11 cellular contexts compared by ENCODE assay signal in the genomic region with DNA sequence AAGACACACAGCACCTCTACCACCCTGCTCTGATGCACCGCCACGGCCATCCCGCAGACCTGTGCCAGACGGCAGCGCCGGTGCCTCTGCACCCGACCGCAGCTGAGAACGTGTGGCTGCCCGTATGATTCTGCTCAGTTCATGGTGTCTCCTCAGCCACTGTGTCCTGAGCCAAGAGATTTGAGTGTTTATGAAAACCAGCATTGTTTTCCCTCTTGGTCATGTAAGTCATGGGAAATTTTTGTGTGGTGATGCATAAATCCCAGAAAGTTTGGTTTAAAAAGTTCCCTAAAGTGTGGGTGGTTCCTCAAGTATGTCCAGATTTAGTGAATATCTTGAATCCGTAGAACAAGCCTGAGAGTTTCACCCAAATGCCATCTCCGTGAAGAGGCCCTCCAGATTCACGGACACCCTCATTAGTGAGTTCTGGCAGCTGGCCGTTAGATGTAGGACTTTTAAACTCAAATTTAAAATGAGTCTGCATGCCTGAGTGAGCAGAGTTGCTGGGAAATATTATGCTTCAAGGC. TPM values are rescaled to one million over a fixed set of nuclear protein-coding genes. Genes with fewer than 3 reads are reported as not detected.
DNase-seq lines count a peak whose midpoint lies in the region; ATAC-seq, FAIRE-seq and TF ChIP-seq lines count a peak whose summit lies in the region.
"Had no signal": no experiment of that assay in that cellular context is flagged by ENCODE, and none has a peak within 500 bp of the region (broad histone marks: within the 10 kb centered on the region; RNA-seq: fewer than 3 reads in every experiment).

No MANE protein-coding gene starts in this region.

- peak; percentile 95 for FAIRE-seq in keratinocyte (lab: Jason Lieb, UNC)
- FAIRE-seq: endothelial cell of umbilical vein had no signal

- dilution Hi-C loops in keratinocyte (cut with MboI; ENCODE audit: extremely low pct_ligation_motif_present, low sequenced_read_pairs) = no loop called here

- peak; percentile 93 for DNase-seq in GM04504 (ENCODE audit: low read depth)
- peak in 1 of 2 donors; percentile 82 for DNase-seq in breast epithelium (ENCODE audit: low spot score in 2 of 2)
- DNase-seq in keratinocyte (ENCODE audit: low read depth, low spot score) = peak; percentile 69
- no peak for DNase-seq in smooth muscle cell (lab: John Stamatoyannopoulos, UW; ENCODE audit: unreplicated experiment)
- DNase-seq in effector CD4-positive, alpha-beta T cell = no peak
- DNase-seq in SK-N-DZ (ENCODE audit: low spot score) = no peak
- no peak for DNase-seq in cerebellar cortex (ENCODE audit: low spot score)
- DNase-seq: PC-9; stimulated activated CD4-positive, alpha-beta T cell treated with anti-CD3 and anti-CD28 coated beads, Interleukin-15, amount 100 ng/mL, for 24 hours had no signal

- H3K4me3 ChIP-seq in breast epithelium (peak overlapping the region; percentile 24 to 56 (median 25)), keratinocyte (ENCODE audit: control insufficient read depth in 2 of 3, extremely low read depth in 1 of 3, insufficient read depth in 2 of 3, low read depth in 1 of 3, low read length in 3 of 3) (no peak overlapping the region), smooth muscle cell (peak overlapping the region; percentile 15)
- H3K4me3 ChIP-seq: PC-9 had no signal

- H3F3A ChIP-seq in smooth muscle cell (ENCODE audit: low read depth) = no peaks in the 10 kb centered on the region

- no peaks in the 10 kb centered on the region for H3K9me3 ChIP-seq in breast epithelium
- no peaks in the 10 kb centered on the region for H3K9me3 ChIP-seq in keratinocyte (ENCODE audit: control insufficient read depth, low read depth, low read length)
- H3K9me3 ChIP-seq in smooth muscle cell (replicated peaks; ENCODE audit: low read depth) = no peaks in the 10 kb centered on the region

- H3K27ac ChIP-seq in breast epithelium (peak overlapping the region; percentile 87 to 95), keratinocyte (ENCODE audit: control insufficient read depth, insufficient read depth, low read length) (peak overlapping the region; percentile 63), smooth muscle cell (ENCODE audit: low read depth) (peak overlapping the region; percentile 86)
- H3K27ac ChIP-seq: PC-9 had no signal

- no peaks in the 10 kb centered on the region for H3K36me3 ChIP-seq in breast epithelium
- H3K36me3 ChIP-seq in keratinocyte (ENCODE audit: control insufficient read depth in 2 of 2, extremely low read depth in 1 of 2, insufficient read depth in 2 of 2, low read length in 2 of 2) = no peaks in the 10 kb centered on the region
- no peaks in the 10 kb centered on the region for H3K36me3 ChIP-seq in smooth muscle cell (ENCODE audit: low read depth)

- H3K9ac ChIP-seq in keratinocyte (ENCODE audit: control insufficient read depth, extremely low read depth, insufficient read depth, low read length) (peak overlapping the region; percentile 2), smooth muscle cell (ENCODE audit: low read depth) (peak overlapping the region; percentile 74)

- intact Hi-C loops in breast epithelium (cut with DNase I; ENCODE audit: low total_unique reads) = no loop called here

- ATAC-seq in GM18517 (IDR thresholded peaks at IDR 0.05; ENCODE audit: unreplicated experiment) = no peak

- H3K4me2 ChIP-seq in keratinocyte (ENCODE audit: control insufficient read depth, extremely low read depth, insufficient read depth, low read depth, low read length) (peak overlapping the region; percentile 43), smooth muscle cell (peak overlapping the region; percentile 80)
- H3K4me2 ChIP-seq: PC-9 had no signal

- H2AFZ ChIP-seq in keratinocyte (ENCODE audit: control insufficient read depth, low read length) = no peak overlapping the region
- H2AFZ ChIP-seq in smooth muscle cell (ENCODE audit: low read depth) = no peak overlapping the region
- H2AFZ ChIP-seq: PC-9 had no signal

- H3K4me1 ChIP-seq in breast epithelium (peaks cover 0 to 7% of the 10 kb centered on the region in 2 donors), keratinocyte (ENCODE audit: control insufficient read depth, extremely low read depth, insufficient read depth, low read length) (peaks cover 18% of the 10 kb centered on the region), smooth muscle cell (ENCODE audit: low read depth) (peaks cover 8% of the 10 kb centered on the region)

- TF ChIP-seq CTCF in breast epithelium (IDR thresholded peaks at IDR 0.05) (no peak), keratinocyte (optimal IDR thresholded peaks at IDR 0.05 in 1 of 3, IDR thresholded peaks at IDR 0.05 in 1 of 3, conservative IDR thresholded peaks at IDR 0.05 in 1 of 3; ENCODE audit: extremely low read depth in 1 of 3, insufficient read depth in 2 of 3, low read length in 3 of 3) (no peak), smooth muscle cell (IDR thresholded peaks at IDR 0.05; ENCODE audit: borderline replicate concordance, insufficient read depth, poor library complexity, severe bottlenecking) (no peak)

- no peaks in the 10 kb centered on the region for H3K9me1 ChIP-seq in keratinocyte (ENCODE audit: control insufficient read depth, extremely low read depth, insufficient read depth, low read length)

- no peaks in the 10 kb centered on the region for H4K20me1 ChIP-seq in keratinocyte (ENCODE audit: control insufficient read depth, extremely low read depth, insufficient read depth, low read length)
- no peaks in the 10 kb centered on the region for H4K20me1 ChIP-seq in smooth muscle cell (ENCODE audit: low read depth)

- H3K79me2 ChIP-seq in keratinocyte (ENCODE audit: control insufficient read depth, insufficient read depth, low read length) = no peaks in the 10 kb centered on the region
- H3K79me2 ChIP-seq in smooth muscle cell (ENCODE audit: low read depth) = no peaks in the 10 kb centered on the region

- TF ChIP-seq POLR2A in breast epithelium (IDR thresholded peaks at IDR 0.05) = peak; percentile 40

- WGBS in smooth muscle cell (ENCODE audit: low lambda C conversion rate) = 18% methylated on average over 14 of the region's 14 CpGs

- H3K27me3 ChIP-seq in breast epithelium (no peaks in the 10 kb centered on the region), keratinocyte (ENCODE audit: control insufficient read depth, extremely low read depth, insufficient read depth, low read length) (no peaks in the 10 kb centered on the region), smooth muscle cell (ENCODE audit: low read depth) (no peaks in the 10 kb centered on the region)

RNA-seq across cellular contexts. Expression of a gene that starts 57.6 kb away (rescaled TPM):
- 10 to 100 TPM in 1 of 3 donors, 1 to 10 TPM in 2; 3.8 to 17.4 (median 7.0) TPM for total RNA-seq in breast epithelium
- 0.79 to 1.2 TPM (median 0.93 TPM) in 3 replicates for polyA plus RNA-seq in keratinocyte
- polyA plus RNA-seq in keratinocyte (2011; ENCODE audit: low read depth) = 2.2 TPM
- 0.18 TPM in 1 of 2 replicates, not detected in the other for polyA plus RNA-seq in keratinocyte (2011; cell fraction: cytosol; rRNA removed)
- 5.2 and 11.0 TPM in 2 replicates for polyA plus RNA-seq in keratinocyte (2011; cell fraction: nucleus; rRNA removed)
- polyA plus RNA-seq in keratinocyte (2012; ENCODE audit: low replicate concordance) = 0.31 TPM in 1 of 2 replicates, not detected in the other
- 2.7 to 8.2 TPM in 2 of 3 replicates, not detected in the other for polyA minus RNA-seq in keratinocyte
- polyA minus RNA-seq in keratinocyte (2011; cell fraction: cytosol; rRNA and poly(A)+ RNA removed) = not detected
- polyA minus RNA-seq in keratinocyte (2011; cell fraction: nucleus; rRNA and poly(A)+ RNA removed) = 2.6 and 5.0 TPM in 2 replicates
- 0.45 and 1.4 TPM in 2 replicates for total RNA-seq in smooth muscle cell
- 4.2 and 4.3 TPM in 2 replicates for polyA plus RNA-seq in smooth muscle cell
- polyA plus RNA-seq in SK-N-DZ (2014; cell fraction: cytosol; rRNA removed) = 0.61 TPM in 1 of 2 replicates, not detected in the other
- polyA plus RNA-seq in SK-N-DZ (2014; cell fraction: nucleus; rRNA removed) = 3.2 and 6.0 TPM in 2 replicates

Comparison
In these comparisons a context has a peak if more than half of its experiments do, and no peak if none do; other contexts are left out.
1. DNase-seq: peak in GM04504 (single experiment) and keratinocyte (single experiment); none in smooth muscle cell (single experiment), effector CD4-positive, alpha-beta T cell (single experiment), SK-N-DZ (single experiment) and cerebellar cortex (single experiment).
2. H3K4me3 ChIP-seq: peak in breast epithelium (3 of 3) and smooth muscle cell (single experiment); none in keratinocyte (0 of 3).
3. Peak in every context shown above with its lines, with median percentiles within 50 percentile points of each other: H3K27ac ChIP-seq.